In the genomic region with DNA sequence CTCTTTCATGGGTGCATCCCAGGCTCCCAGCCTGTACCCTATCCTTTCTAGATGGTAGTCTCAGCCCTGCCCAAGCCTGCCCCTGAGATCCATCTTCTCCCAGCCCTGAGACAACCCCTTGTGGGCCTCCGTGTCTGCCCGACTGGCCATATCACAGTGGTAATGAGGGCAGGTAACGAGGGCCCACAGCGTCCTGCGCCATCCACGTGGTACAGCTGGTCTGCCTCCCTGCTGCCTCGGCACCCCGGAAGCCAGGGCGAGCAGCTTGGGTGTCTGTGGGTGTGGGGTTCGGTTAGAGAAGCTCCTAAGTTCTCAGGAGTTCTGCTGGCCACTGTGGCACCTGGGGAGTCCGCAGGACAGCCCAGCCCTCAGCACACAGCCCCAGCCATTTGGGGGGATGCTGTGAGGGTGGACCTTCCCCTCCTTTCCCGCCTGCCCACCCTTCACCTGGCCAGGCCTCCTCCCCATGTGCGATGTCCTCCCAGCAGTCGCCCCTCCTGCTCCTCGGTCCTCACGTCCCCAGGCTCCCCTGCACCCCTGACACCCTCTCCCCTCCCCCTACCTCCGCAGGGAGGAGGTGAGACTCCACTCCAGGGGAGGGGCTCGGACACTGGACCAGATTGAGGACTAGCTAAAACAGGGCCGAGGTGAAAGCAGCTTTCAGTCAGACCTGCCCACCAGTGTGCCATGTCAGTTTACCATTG, we compare ENCODE assay signal across 4 cellular contexts.
"Had no signal": no experiment of that assay in that cellular context is flagged by ENCODE, and none has a peak within 500 bp of the region (broad histone marks: within the 10 kb centered on the region; RNA-seq: fewer than 3 reads in every experiment).

No MANE protein-coding gene starts in this region.

- H3K9me3 Mint-ChIP-seq: GM23338, H9 had no signal

- H3K4me2 ChIP-seq: GM23338 had no signal

- H3K27ac Mint-ChIP-seq: GM23338 had no signal

- H3K4me3 Mint-ChIP-seq: GM23338, H9 had no signal

- H3K4me1 Mint-ChIP-seq: GM23338 had no signal

- H3K4me3 ChIP-seq: GM23338 had no signal

- H2AFZ ChIP-seq: GM23338 had no signal

- DNase-seq: H9, HCEC 1CT, IMR-90 had no signal
